Comparison of ENCODE assay signal across 10 cellular contexts in genomic region chr2:233124449-233125080, GRCh38.
DNase-seq lines count a peak whose midpoint lies in the region; ATAC-seq, FAIRE-seq and TF ChIP-seq lines count a peak whose summit lies in the region.
"Had no signal": no experiment of that assay in that cellular context is flagged by ENCODE, and none has a peak within 500 bp of the region (broad histone marks: within the 10 kb centered on the region; RNA-seq: fewer than 3 reads in every experiment).

No MANE protein-coding gene starts in this region.

- H3K9ac ChIP-seq in kidney (ENCODE audit: low read length in 2 of 2), result no peak overlapping the region

- no peaks in the 10 kb centered on the region for H3K4me1 ChIP-seq in kidney (ENCODE audit: control insufficient read depth in 1 of 2, insufficient read depth in 1 of 2, low read depth in 1 of 2, low read length in 2 of 2)
- H3K4me1 ChIP-seq in Caco-2, result peaks cover 5% of the 10 kb centered on the region; the same call in 1 of the 2 replicates

- ATAC-seq in GM19468 (IDR thresholded peaks at IDR 0.05; ENCODE audit: extremely low read depth, unreplicated experiment) (peak; percentile 28), HG03139 (IDR thresholded peaks at IDR 0.05; ENCODE audit: unreplicated experiment) (peak; percentile 84)
- ATAC-seq in activated CD8-positive, alpha-beta memory T cell treated with anti-CD3 and anti-CD28 coated beads, Interleukin-2, amount 10 ng/mL, durations not matched to agents 7 days and 5 days, result no peak

- H3K27me3 ChIP-seq in Caco-2 (replicated peaks; ENCODE audit: control insufficient read depth, insufficient read depth, low read length), result no peaks in the 10 kb centered on the region

- H3K36me3 ChIP-seq in kidney (ENCODE audit: control insufficient read depth in 1 of 2, insufficient read depth in 2 of 2, low read length in 2 of 2) (no peaks in the 10 kb centered on the region), Caco-2 (ENCODE audit: control insufficient read depth, insufficient read depth, low read length) (no peaks in the 10 kb centered on the region)

- peak; percentile 55 for DNase-seq in GM12892 (ENCODE audit: insufficient read length)
- peak; percentile 72 for DNase-seq in kidney
- DNase-seq in NCI-H187 (lab: John Stamatoyannopoulos, UW), result no peak
- no peak for DNase-seq in Caco-2
- DNase-seq in NCI-H2171 (lab: John Stamatoyannopoulos, UW), result no peak
- DNase-seq in activated CD8-positive, alpha-beta memory T cell treated with anti-CD3 and anti-CD28 coated beads, Interleukin-2, amount 10 ng/mL, durations not matched to agents 7 days and 5 days, result no peak
- DNase-seq: NCI-H1930 had no signal

- CTCF ChIA-PET in Caco-2 (lab: Charles Lee), result no interaction called here
- CTCF ChIA-PET in activated CD8-positive, alpha-beta memory T cell treated with anti-CD3 and anti-CD28 coated beads, Interleukin-2, amount 10 ng/mL, durations not matched to agents 7 days and 5 days (lab: Charles Lee), result interaction anchor here (1.2 kb wide), 1 partner anchor 70 kb away, joined by 4 read pairs; no protein-coding TSS in a partner anchor

- H3K36me3 Mint-ChIP-seq in Caco-2 (ENCODE audit: insufficient read depth, unreplicated experiment), result no peaks in the 10 kb centered on the region
- peaks cover 59% of the 10 kb centered on the region for H3K36me3 Mint-ChIP-seq in activated CD8-positive, alpha-beta memory T cell treated with anti-CD3 and anti-CD28 coated beads, Interleukin-2, amount 10 ng/mL, durations not matched to agents 7 days and 5 days

- no peaks in the 10 kb centered on the region for H3K27me3 Mint-ChIP-seq in Caco-2 (ENCODE audit: insufficient read depth, unreplicated experiment)
- H3K27me3 Mint-ChIP-seq in activated CD8-positive, alpha-beta memory T cell treated with anti-CD3 and anti-CD28 coated beads, Interleukin-2, amount 10 ng/mL, durations not matched to agents 7 days and 5 days, result no peaks in the 10 kb centered on the region

- peak; percentile 42; the same call in 1 of the 2 replicates for TF ChIP-seq POLR2A in GM12892 (IDR thresholded peaks at IDR 0.05; ENCODE audit: low read depth, low read length)

- no peak overlapping the region for H3K27ac ChIP-seq in kidney (ENCODE audit: low read depth in 2 of 2, low read length in 2 of 2)

- H3K9me3 ChIP-seq in kidney (ENCODE audit: control insufficient read depth in 1 of 2, low read length in 2 of 2) (no peaks in the 10 kb centered on the region), Caco-2 (no peaks in the 10 kb centered on the region)

- BruUV-seq in Caco-2 (replicated peaks; lab: Mats Ljungman, UMichigan), result no TSS peak

- no peaks in the 10 kb centered on the region for H3K9me3 Mint-ChIP-seq in Caco-2 (ENCODE audit: unreplicated experiment)
- no peaks in the 10 kb centered on the region for H3K9me3 Mint-ChIP-seq in activated CD8-positive, alpha-beta memory T cell treated with anti-CD3 and anti-CD28 coated beads, Interleukin-2, amount 10 ng/mL, durations not matched to agents 7 days and 5 days (ENCODE audit: low read depth)

- no peak overlapping the region for H3K4me3 Mint-ChIP-seq in Caco-2 (ENCODE audit: unreplicated experiment)
- H3K4me3 Mint-ChIP-seq in activated CD8-positive, alpha-beta memory T cell treated with anti-CD3 and anti-CD28 coated beads, Interleukin-2, amount 10 ng/mL, durations not matched to agents 7 days and 5 days, result no peak overlapping the region

- POLR2A ChIA-PET in Caco-2 (lab: Charles Lee), result no interaction called here

- intact Hi-C loops in kidney (cut with DNase I) (no loop called here), Caco-2 (cut with micrococcal nuclease; ENCODE audit: unreplicated experiment) (no loop called here)

- TF ChIP-seq CTCF in kidney (IDR thresholded peaks at IDR 0.05; ENCODE audit: borderline replicate concordance, extremely low read depth, insufficient read depth) (no peak), Caco-2 (IDR thresholded peaks at IDR 0.05; ENCODE audit: insufficient read depth in 1 of 2, low read depth in 1 of 2, low read length in 1 of 2, severe bottlenecking in 1 of 2, unreplicated experiment in 1 of 2) (no peak)

- H3K27ac Mint-ChIP-seq in Caco-2 (ENCODE audit: unreplicated experiment), result no peak overlapping the region
- no peak overlapping the region for H3K27ac Mint-ChIP-seq in activated CD8-positive, alpha-beta memory T cell treated with anti-CD3 and anti-CD28 coated beads, Interleukin-2, amount 10 ng/mL, durations not matched to agents 7 days and 5 days

- H3K4me3 ChIP-seq in kidney (ENCODE audit: low read length in 2 of 2) (no peak overlapping the region), Caco-2 (ENCODE audit: low read depth, low read length) (no peak overlapping the region)

- H3K4me1 Mint-ChIP-seq in Caco-2 (ENCODE audit: low read depth, unreplicated experiment), result no peaks in the 10 kb centered on the region
- peaks cover 25% of the 10 kb centered on the region for H3K4me1 Mint-ChIP-seq in activated CD8-positive, alpha-beta memory T cell treated with anti-CD3 and anti-CD28 coated beads, Interleukin-2, amount 10 ng/mL, durations not matched to agents 7 days and 5 days

- FAIRE-seq in GM12892 (lab: Jason Lieb, UNC) (peak; percentile 83), kidney (lab: Jason Lieb, UNC) (no peak)
- FAIRE-seq: colon had no signal

Comparison
In these comparisons a context has a peak if more than half of its experiments do, and no peak if none do; other contexts are left out.
1. DNase-seq: peak in GM12892 (single experiment) and kidney (single experiment); none in NCI-H187 (0 of 2), Caco-2 (0 of 2), NCI-H2171 (single experiment) and activated CD8-positive, alpha-beta memory T cell treated with anti-CD3 and anti-CD28 coated beads, Interleukin-2, amount 10 ng/mL, durations not matched to agents 7 days and 5 days (single experiment).